Comparison of ENCODE assay signal across 11 cellular contexts in genomic region chr18:48815581-48816324, GRCh38.
DNase-seq lines count a peak whose midpoint lies in the region; ATAC-seq, FAIRE-seq and TF ChIP-seq lines count a peak whose summit lies in the region.
"Had no signal": no experiment of that assay in that cellular context is flagged by ENCODE, and none has a peak within 500 bp of the region (broad histone marks: within the 10 kb centered on the region; RNA-seq: fewer than 3 reads in every experiment).

No MANE protein-coding gene starts in this region.

- no peak for TF ChIP-seq CTCF in bronchial epithelial cell (IDR thresholded peaks at IDR 0.05; ENCODE audit: insufficient read depth, low read length, severe bottlenecking)
- no peak for TF ChIP-seq CTCF in sigmoid colon (IDR thresholded peaks at IDR 0.05)
- TF ChIP-seq CTCF in MCF 10A (IDR thresholded peaks at IDR 0.05; ENCODE audit: unreplicated experiment), result no peak

- intact Hi-C loops in sigmoid colon (cut with DNase I), result no loop called here
- intact Hi-C loops in MCF 10A (cut with micrococcal nuclease), result no loop called here

- H3K27me3 Mint-ChIP-seq in MCF 10A (ENCODE audit: insufficient read depth, unreplicated experiment), result no peaks in the 10 kb centered on the region

- H3K27ac ChIP-seq in sigmoid colon, result no peak overlapping the region

- no peak for TF ChIP-seq EP300 in sigmoid colon (IDR thresholded peaks at IDR 0.05)

- peaks cover 20% of the 10 kb centered on the region for H3K4me1 Mint-ChIP-seq in MCF 10A (ENCODE audit: insufficient read depth, unreplicated experiment)

- DNase-seq in Daoy (ENCODE audit: low read depth) (peak; percentile 27), RCC 7860 (ENCODE audit: low spot score) (peak; percentile 34), bronchial epithelial cell (ENCODE audit: low read depth) (no peak), sigmoid colon (peak; percentile 15), MCF 10A (ENCODE audit: unreplicated experiment) (no peak), NOMO-1 treated with dmso at 0.1 percent for 144 hours (lab: John Stamatoyannopoulos, UW; ENCODE audit: unreplicated experiment) (no peak), AG08396 (ENCODE audit: low spot score) (no peak)
- DNase-seq: activated CD4-positive, alpha-beta T cell treated with anti-CD3 and anti-CD28 coated beads, Interleukin-2, amount 50 U/mL, for 4 hours; NCI-H524 treated with DMSO at 0.1 percent for 48 hours had no signal

- no peak overlapping the region for H3K4me3 Mint-ChIP-seq in MCF 10A (ENCODE audit: unreplicated experiment)

- CTCF ChIA-PET in MCF 10A (lab: Yijun Ruan, JAX), result interaction anchor here (0.6 kb wide), 1 partner anchor 209 kb away, joined by 3 read pairs; no protein-coding TSS in a partner anchor

- peaks cover 26% of the 10 kb centered on the region for H3K36me3 Mint-ChIP-seq in MCF 10A (ENCODE audit: insufficient read depth, unreplicated experiment)

- FAIRE-seq in RCC 7860 (lab: Jason Lieb, UNC), result no peak
- peak; percentile 32 for FAIRE-seq in bronchial epithelial cell (lab: Jason Lieb, UNC)

- POLR2A ChIA-PET in MCF 10A (lab: Yijun Ruan, JAX), result interaction anchor here (0.5 to 1.0 kb wide), 2 partner anchors 16 to 21 kb away, joined by 3 to 4 read pairs; no protein-coding TSS in a partner anchor

- TF ChIP-seq POLR2A in sigmoid colon (IDR thresholded peaks at IDR 0.05), result no peak

- H3K4me1 ChIP-seq in sigmoid colon, result peaks cover 0 to 10% (median 0%) of the 10 kb centered on the region in 4 donors

- ATAC-seq in GM18868 (IDR thresholded peaks at IDR 0.05; ENCODE audit: unreplicated experiment), result no peak
- ATAC-seq: esophagus mucosa had no signal

- BruUV-seq in MCF 10A (replicated peaks; lab: Mats Ljungman, UMichigan), result no TSS peak

- H3K9me3 Mint-ChIP-seq in MCF 10A (ENCODE audit: unreplicated experiment), result no peaks in the 10 kb centered on the region

- H3K36me3 ChIP-seq in bronchial epithelial cell (ENCODE audit: control insufficient read depth, insufficient read depth, low read length) (peaks cover 1% of the 10 kb centered on the region), sigmoid colon (peaks cover 0 to 43% (median 16%) of the 10 kb centered on the region in 4 donors)

- no peak overlapping the region for H3K4me3 ChIP-seq in bronchial epithelial cell (ENCODE audit: low read depth, low read length)
- no peak overlapping the region for H3K4me3 ChIP-seq in sigmoid colon

- H3K27me3 ChIP-seq in bronchial epithelial cell (ENCODE audit: control insufficient read depth, insufficient read depth, low read length) (no peaks in the 10 kb centered on the region), sigmoid colon (no peaks in the 10 kb centered on the region)

- no peaks in the 10 kb centered on the region for H3K9me3 ChIP-seq in sigmoid colon

- H3K27ac Mint-ChIP-seq in MCF 10A (ENCODE audit: low read depth, unreplicated experiment), result no peak overlapping the region

- 63 to 83% methylated on average over 5 of the region's 5 CpGs for WGBS in sigmoid colon, 2 donors

Comparison
In these comparisons a context has a peak if more than half of its experiments do, and no peak if none do; other contexts are left out.
1. DNase-seq: peak in Daoy (single experiment), RCC 7860 (single experiment) and sigmoid colon (single experiment); none in bronchial epithelial cell (single experiment), MCF 10A (single experiment), NOMO-1 treated with dmso at 0.1 percent for 144 hours (single experiment) and AG08396 (single experiment).